In genomic region chr4:95087657-95088455, GRCh38 we compare ENCODE assay signal across 17 cellular contexts.
DNase-seq lines count a peak whose midpoint lies in the region; ATAC-seq and TF ChIP-seq lines count a peak whose summit lies in the region.
"Had no signal": no experiment of that assay in that cellular context is flagged by ENCODE, and none has a peak within 500 bp of the region (broad histone marks: within the 10 kb centered on the region; RNA-seq: fewer than 3 reads in every experiment).

No MANE protein-coding gene starts in this region.

- peaks cover 14% of the 10 kb centered on the region for H3F3A ChIP-seq in PC-3 (ENCODE audit: low read length, unreplicated experiment)

- H3K9me3 ChIP-seq in PC-3 (ENCODE audit: low read length): no peaks in the 10 kb centered on the region
- H3K9me3 ChIP-seq: gastrocnemius medialis, uterus had no signal

- H3K79me2 ChIP-seq in PC-3 (ENCODE audit: low read length): peaks cover 7% of the 10 kb centered on the region; the same call in 1 of the 2 replicates

- WGBS in lower leg skin, 2 donors: 87 to 88% methylated on average over 2 of the region's 2 CpGs

- no peaks in the 10 kb centered on the region for H3K36me3 ChIP-seq in PC-3 (ENCODE audit: low read depth, low read length)
- H3K36me3 ChIP-seq: gastrocnemius medialis, uterus had no signal

- BruUV-seq in PC-3 (replicated peaks; lab: Mats Ljungman, UMichigan): no TSS peak

- TF ChIP-seq CTCF in PC-3 (conservative IDR thresholded peaks at IDR 0.05; ENCODE audit: low read depth, low read length) (no peak), lower leg skin (IDR thresholded peaks at IDR 0.05) (no peak)

- H3K27me3 ChIP-seq in PC-3 (ENCODE audit: low read length): no peaks in the 10 kb centered on the region
- H3K27me3 ChIP-seq: gastrocnemius medialis, uterus had no signal

- POLR2A ChIA-PET in PC-3 (lab: Charles Lee; ENCODE audit: unreplicated experiment): no interaction called here

- intact Hi-C loops in PC-3 (cut with micrococcal nuclease) (loop anchor here (2.0 kb wide), 1 partner anchor 63 kb away; no protein-coding TSS in a partner anchor), lower leg skin (cut with DNase I; ENCODE audit: low total_unique reads) (no loop called here)

- CTCF ChIA-PET in PC-3 (lab: Charles Lee): no interaction called here

- peaks cover 84% of the 10 kb centered on the region for H3K4me1 ChIP-seq in PC-3 (ENCODE audit: insufficient read depth, low read length)
- H3K4me1 ChIP-seq: uterus had no signal

- no peak for TF ChIP-seq POLR2A in erythroblast (IDR thresholded peaks at IDR 0.05; ENCODE audit: low read length)
- TF ChIP-seq POLR2A in lower leg skin (IDR thresholded peaks at IDR 0.05): no peak

- no peaks in the 10 kb centered on the region for H4K20me1 ChIP-seq in PC-3 (ENCODE audit: low read length)

- H2AFZ ChIP-seq in PC-3 (ENCODE audit: low read length): 0 out of 2 replicates have a peak overlapping the region, but pooled peaks have one; percentile 23

- H3K27ac ChIP-seq in PC-3 (ENCODE audit: low read length): peak overlapping the region; percentile 100
- H3K27ac ChIP-seq: C4-2B, gastrocnemius medialis, uterus had no signal

- H3K4me3 ChIP-seq in PC-3 (ENCODE audit: low read length): no peak overlapping the region
- no peak overlapping the region for H3K4me3 ChIP-seq in lower leg skin (ENCODE audit: low read depth, poor library complexity, severe bottlenecking)
- H3K4me3 ChIP-seq: gastrocnemius medialis, uterus had no signal

- DNase-seq in H4 (ENCODE audit: low spot score) (peak; percentile 79), PC-3 (no peak), erythroblast (lab: John Stamatoyannopoulos, UW) (peak; percentile 12 to 14), renal cortical epithelial cell (ENCODE audit: low read depth) (peak; percentile 19), lower leg skin (ENCODE audit: low spot score in 2 of 2) (no peak)
- no peak for DNase-seq in effector CD4-positive, alpha-beta T cell
- DNase-seq: activated naive CD4-positive, alpha-beta T cell; EL; gastrocnemius medialis; HFFc6; KBM-7; NCI-H146; NCI-H526; T-helper 1 cell; uterus had no signal

- H3K9ac ChIP-seq in PC-3 (ENCODE audit: low read length): peak overlapping the region; percentile 75

- no peaks in the 10 kb centered on the region for H3K9me2 ChIP-seq in PC-3 (replicated peaks; ENCODE audit: low read length)

- ATAC-seq in PC-3 (no peak), HG03135 (IDR thresholded peaks at IDR 0.05; ENCODE audit: unreplicated experiment) (no peak)
- ATAC-seq: gastrocnemius medialis had no signal

- H3K4me2 ChIP-seq in PC-3 (ENCODE audit: low read length): peak overlapping the region; percentile 79; the same call in 1 of the 2 replicates

Comparison
In these comparisons a context has a peak if more than half of its experiments do, and no peak if none do; other contexts are left out.
1. DNase-seq: peak in H4 (single experiment), erythroblast (2 of 2) and renal cortical epithelial cell (single experiment); none in PC-3 (single experiment), lower leg skin (0 of 2) and effector CD4-positive, alpha-beta T cell (single experiment).